In genomic region chr9:94022476-94022875, GRCh38 we compare ENCODE assay signal across 1 cellular context.
A peak's percentile ranks its signal among the peaks of the same experiment; 100 is the strongest.
DNase-seq lines count a peak whose midpoint lies in the region; ATAC-seq, FAIRE-seq and TF ChIP-seq lines count a peak whose summit lies in the region.
"Not testable (repeated sequence)": the region's sequence is repeated elsewhere in the genome, so short reads cannot be mapped to it uniquely, and the experiment has no call there.

No MANE protein-coding gene starts in this region.

- in situ Hi-C loops in K562 (cut with MboI), result not testable (repeated sequence)

- POLR2A ChIA-PET in K562 (lab: Yijun Ruan, JAX), result not testable (repeated sequence)

- TF ChIP-seq POLR2A in K562 (conservative IDR thresholded peaks at IDR 0.05), result not testable (repeated sequence)

- intact Hi-C loops in K562 (cut with micrococcal nuclease), result not testable (repeated sequence)

- TF ChIP-seq EP300 in K562 (IDR thresholded peaks at IDR 0.05; ENCODE audit: low read length), result not testable (repeated sequence)

- H3K36me3 ChIP-seq in K562 (ENCODE audit: control insufficient read depth, insufficient read depth, low read length), result not testable (repeated sequence)

- H3K27me3 ChIP-seq in K562 (ENCODE audit: control insufficient read depth in 2 of 2, insufficient read depth in 2 of 2, low read length in 2 of 2), result not testable (repeated sequence)

- H3K4me1 ChIP-seq in K562 (replicated peaks in 1 of 2; ENCODE audit: control insufficient read depth in 2 of 2, insufficient read depth in 2 of 2, low read length in 2 of 2), result not testable (repeated sequence)

- H3K4me2 ChIP-seq in K562 (ENCODE audit: insufficient read depth, low read length), result not testable (repeated sequence)

- TF ChIP-seq CTCF in K562 (IDR thresholded peaks at IDR 0.05 in 2 of 3, conservative IDR thresholded peaks at IDR 0.05 in 1 of 3; ENCODE audit: insufficient read depth in 2 of 3, low read depth in 1 of 3, low read length in 3 of 3), result not testable (repeated sequence)

- not testable (repeated sequence) for H3K4me3 ChIP-seq in K562

- H3K9me1 ChIP-seq in K562 (ENCODE audit: control insufficient read depth, insufficient read depth, low read length), result not testable (repeated sequence)

- CTCF ChIA-PET in K562 (lab: Yijun Ruan, JAX; ENCODE audit: low intra/inter-chr PET ratio), result not testable (repeated sequence)

- H2AFZ ChIP-seq in K562 (ENCODE audit: low read depth, low read length), result not testable (repeated sequence)

- TF ChIP-seq RAD21 in K562 (CRISPR knock-in tag; conservative IDR thresholded peaks at IDR 0.05 in 1 of 2, IDR thresholded peaks at IDR 0.05 in 1 of 2), result not testable (repeated sequence)

- DNase-seq in K562 (ENCODE audit: extremely low read depth in 1 of 4, low spot score in 3 of 4), result not testable (repeated sequence)

- not testable (repeated sequence) for FAIRE-seq in K562 (lab: Jason Lieb, UNC)

- not testable (repeated sequence) for H3K79me2 ChIP-seq in K562 (ENCODE audit: control insufficient read depth, insufficient read depth, low read length)

- not testable (repeated sequence) for ATAC-seq in K562

- BruUV-seq in K562 (replicated peaks; lab: Mats Ljungman, UMichigan), result not testable (repeated sequence)

- not testable (repeated sequence) for H3K9ac ChIP-seq in K562 (ENCODE audit: insufficient read depth in 1 of 2, low read depth in 2 of 2, low read length in 2 of 2)

- H3K9me3 ChIP-seq in K562 (replicated peaks; ENCODE audit: control insufficient read depth, insufficient read depth, low read depth, low read length), result not testable (repeated sequence)

- H3K27ac ChIP-seq in K562 (ENCODE audit: extremely low read depth, low read depth, low read length), result not testable (repeated sequence)

- H4K20me1 ChIP-seq in K562 (replicated peaks; ENCODE audit: control insufficient read depth, insufficient read depth, low read length), result not testable (repeated sequence)

TF ChIP-seq in K562, 482 proteins besides CTCF, POLR2A, EP300 and RAD21:
- TF ChIP-seq ZNF324 (CRISPR knock-in tag; IDR thresholded peaks at IDR 0.05), result peak; percentile 95
